Comparison of ENCODE assay signal across 15 cellular contexts in the genomic region with DNA sequence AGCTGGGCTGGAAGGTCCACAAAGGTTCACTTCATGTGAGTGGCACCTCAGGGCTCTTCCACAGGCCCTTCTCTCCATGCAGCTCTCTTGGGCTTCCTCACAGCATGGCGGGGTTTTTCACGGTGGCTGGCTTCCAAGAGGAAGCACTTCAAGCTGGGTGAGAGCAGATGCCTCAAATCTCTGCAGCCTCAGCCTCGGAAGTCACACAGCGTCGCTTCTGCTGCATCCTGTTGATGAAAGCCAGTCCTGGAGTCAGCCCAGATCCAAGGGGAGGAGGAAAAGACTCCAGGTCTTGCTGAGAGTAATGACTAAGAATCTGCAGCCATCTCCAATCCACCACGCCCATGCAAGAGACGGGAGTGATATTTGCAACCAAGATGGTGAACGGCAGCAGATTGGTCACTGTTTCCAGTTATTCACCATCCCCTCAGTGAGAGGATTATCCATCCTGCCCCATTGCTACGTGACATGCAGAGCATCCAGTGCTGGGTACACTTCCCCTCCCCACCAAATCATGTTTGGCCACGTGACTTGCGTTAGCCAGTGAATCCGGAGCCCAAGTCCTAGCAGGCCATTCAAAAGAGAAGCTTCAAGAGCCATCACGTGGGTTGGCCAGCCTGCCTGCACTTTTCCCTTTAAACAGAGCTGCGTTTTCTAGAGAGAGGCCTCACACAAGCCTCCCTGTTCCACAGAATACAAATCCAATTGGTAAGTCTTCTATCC.
DNase-seq lines count a peak whose midpoint lies in the region; ATAC-seq and TF ChIP-seq lines count a peak whose summit lies in the region.
"Had no signal": no experiment of that assay in that cellular context is flagged by ENCODE, and none has a peak within 500 bp of the region (broad histone marks: within the 10 kb centered on the region; RNA-seq: fewer than 3 reads in every experiment).

No MANE protein-coding gene starts in this region.

- H3K27ac Mint-ChIP-seq in activated T-cell treated with anti-CD3 and anti-CD28 coated beads, Interleukin-2, amount 50 U/mL, for 24 hours: no peak overlapping the region
- H3K27ac Mint-ChIP-seq: activated naive CD8-positive, alpha-beta T cell treated with anti-CD3 and anti-CD28 coated beads for 36 hours; naive thymus-derived CD8-positive, alpha-beta T cell had no signal

- no peaks in the 10 kb centered on the region for H3K27me3 Mint-ChIP-seq in activated T-cell treated with anti-CD3 and anti-CD28 coated beads, Interleukin-2, amount 50 U/mL, for 24 hours

- peak in 1 of 2 donors; percentile 64 for TF ChIP-seq POLR2A in thyroid gland (IDR thresholded peaks at IDR 0.05)

- no peak for TF ChIP-seq CTCF in left ventricle myocardium inferior (IDR thresholded peaks at IDR 0.05; ENCODE audit: borderline replicate concordance)
- no peak for TF ChIP-seq CTCF in thyroid gland (IDR thresholded peaks at IDR 0.05)

- intact Hi-C loops in Right ventricle myocardium superior (cut with DNase I): no loop called here
- intact Hi-C loops in left ventricle myocardium inferior (cut with micrococcal nuclease): no loop called here
- intact Hi-C loops in thyroid gland (cut with DNase I): no loop called here

- in situ Hi-C loops in ACHN (cut with HindIII; ENCODE audit: low pct_ligation_motif_present, low pct_unique_long_range_greater_than_20kb, low sequenced_read_pairs): no loop called here

- peak; percentile 55 for ATAC-seq in Right ventricle myocardium superior (ENCODE audit: poor library complexity)
- ATAC-seq: naive thymus-derived CD8-positive, alpha-beta T cell; stimulated activated naive CD8-positive, alpha-beta T cell treated with anti-CD3 and anti-CD28 coated beads, Interleukin-15, Interleukin-2, amounts not matched to agents 100 U/mL and 50 U/mL, for 24 hours had no signal

- no peaks in the 10 kb centered on the region for H3K36me3 Mint-ChIP-seq in activated T-cell treated with anti-CD3 and anti-CD28 coated beads, Interleukin-2, amount 50 U/mL, for 24 hours (ENCODE audit: low read depth)
- H3K36me3 Mint-ChIP-seq: activated naive CD8-positive, alpha-beta T cell treated with anti-CD3 and anti-CD28 coated beads for 36 hours; naive thymus-derived CD8-positive, alpha-beta T cell had no signal

- 46 to 56% methylated on average over 11 to 14 of the region's 14 CpGs for WGBS in thyroid gland, 2 donors

- peaks cover 6% of the 10 kb centered on the region for H3K9me3 ChIP-seq in left ventricle myocardium inferior (replicated peaks)
- no peaks in the 10 kb centered on the region for H3K9me3 ChIP-seq in thyroid gland
- H3K9me3 ChIP-seq: right atrium auricular region had no signal

- H3K4me3 ChIP-seq in left ventricle myocardium inferior (no peak overlapping the region), thyroid gland (replicated peaks in 1 of 3) (no peak overlapping the region)
- H3K4me3 ChIP-seq: right atrium auricular region had no signal

- H3K36me3 ChIP-seq in left ventricle myocardium inferior (no peaks in the 10 kb centered on the region), thyroid gland (no peaks in the 10 kb centered on the region)
- H3K36me3 ChIP-seq: right atrium auricular region had no signal

- peaks cover 14% of the 10 kb centered on the region for H3K4me1 ChIP-seq in left ventricle myocardium inferior
- H3K4me1 ChIP-seq in thyroid gland: peaks cover 17 to 25% of the 10 kb centered on the region in 2 donors

- DNase-seq in Right ventricle myocardium superior: no peak
- no peak for DNase-seq in left ventricle myocardium inferior
- peak; percentile 88 to 91 for DNase-seq in SHP77 (lab: John Stamatoyannopoulos, UW)
- DNase-seq in globus pallidus (ENCODE audit: low spot score): peak; percentile 71
- DNase-seq in thyroid gland: peak; percentile 79 to 80
- DNase-seq in AML-193 (lab: John Stamatoyannopoulos, UW): no peak
- DNase-seq in activated T-cell treated with anti-CD3 and anti-CD28 coated beads, Interleukin-2, amount 50 U/mL, for 24 hours: no peak
- no peak for DNase-seq in ACHN
- DNase-seq: activated CD4-positive, CD25-positive, alpha-beta regulatory T cell; activated naive CD8-positive, alpha-beta T cell treated with anti-CD3 and anti-CD28 coated beads for 36 hours; Calu3; naive thymus-derived CD8-positive, alpha-beta T cell; NCI-H187 treated with DMSO at 0.1 percent for 48 hours; stimulated activated naive CD8-positive, alpha-beta T cell treated with anti-CD3 and anti-CD28 coated beads, Interleukin-15, Interleukin-2, amounts not matched to agents 100 U/mL and 50 U/mL, for 24 hours had no signal

- no peaks in the 10 kb centered on the region for H3K27me3 ChIP-seq in left ventricle myocardium inferior (ENCODE audit: low read depth)
- no peaks in the 10 kb centered on the region for H3K27me3 ChIP-seq in thyroid gland
- H3K27me3 ChIP-seq: right atrium auricular region had no signal

- H3K4me1 Mint-ChIP-seq in activated T-cell treated with anti-CD3 and anti-CD28 coated beads, Interleukin-2, amount 50 U/mL, for 24 hours (ENCODE audit: low read depth): no peaks in the 10 kb centered on the region
- H3K4me1 Mint-ChIP-seq: activated naive CD8-positive, alpha-beta T cell treated with anti-CD3 and anti-CD28 coated beads for 36 hours had no signal

- H3K4me3 Mint-ChIP-seq in activated T-cell treated with anti-CD3 and anti-CD28 coated beads, Interleukin-2, amount 50 U/mL, for 24 hours: no peak overlapping the region
- H3K4me3 Mint-ChIP-seq: activated naive CD8-positive, alpha-beta T cell treated with anti-CD3 and anti-CD28 coated beads for 36 hours; naive thymus-derived CD8-positive, alpha-beta T cell had no signal

- no peaks in the 10 kb centered on the region for H3K9me3 Mint-ChIP-seq in activated T-cell treated with anti-CD3 and anti-CD28 coated beads, Interleukin-2, amount 50 U/mL, for 24 hours
- H3K9me3 Mint-ChIP-seq: activated naive CD8-positive, alpha-beta T cell treated with anti-CD3 and anti-CD28 coated beads for 36 hours; naive thymus-derived CD8-positive, alpha-beta T cell had no signal

- no peak overlapping the region for H3K27ac ChIP-seq in left ventricle myocardium inferior (replicated peaks)
- peak overlapping the region; percentile 5 to 67 (median 53) for H3K27ac ChIP-seq in thyroid gland
- H3K27ac ChIP-seq: right atrium auricular region had no signal

Comparison
In these comparisons a context has a peak if more than half of its experiments do, and no peak if none do; other contexts are left out.
1. DNase-seq: peak in SHP77 (2 of 2), globus pallidus (single experiment) and thyroid gland (2 of 2); none in Right ventricle myocardium superior (single experiment), left ventricle myocardium inferior (single experiment), AML-193 (0 of 2), activated T-cell treated with anti-CD3 and anti-CD28 coated beads, Interleukin-2, amount 50 U/mL, for 24 hours (single experiment) and ACHN (single experiment).